ENCODE assay signal across 23 cellular contexts in genomic region chr4:140065393-140065792, GRCh38.
A peak's percentile ranks its signal among the peaks of the same experiment; 100 is the strongest.
DNase-seq lines count a peak whose midpoint lies in the region; ATAC-seq and TF ChIP-seq lines count a peak whose summit lies in the region.
"Had no signal": no experiment of that assay in that cellular context is flagged by ENCODE, and none has a peak within 500 bp of the region (broad histone marks: within the 10 kb centered on the region; RNA-seq: fewer than 3 reads in every experiment).

No MANE protein-coding gene starts in this region.

- in situ Hi-C loops in IMR-90 (cut with MboI; ENCODE audit: low sequenced_read_pairs): no loop called here

- peaks cover 83% of the 10 kb centered on the region for H3K4me1 Mint-ChIP-seq in nephron progenitor cell

- no peak overlapping the region for H2AK9ac ChIP-seq in IMR-90 (replicated peaks; ENCODE audit: low read depth, low read length, poor library complexity)

- no peak for TF ChIP-seq CTCF in IMR-90 (conservative IDR thresholded peaks at IDR 0.05; ENCODE audit: low read depth, low read length)
- TF ChIP-seq CTCF in fibroblast of mammary gland (conservative IDR thresholded peaks at IDR 0.05; ENCODE audit: control insufficient read depth, insufficient read depth, low read depth, low read length): no peak
- TF ChIP-seq CTCF in nephron progenitor cell (IDR thresholded peaks at IDR 0.05): no peak
- TF ChIP-seq CTCF in vagina (IDR thresholded peaks at IDR 0.05): no peak

- H3K9me1 ChIP-seq in IMR-90 (ENCODE audit: insufficient read depth, low read length): peaks cover 3% of the 10 kb centered on the region

- H3K36me3 ChIP-seq in IMR-90 (ENCODE audit: control insufficient read depth, insufficient read depth, low read length) (no peaks in the 10 kb centered on the region), subcutaneous abdominal adipose tissue (ENCODE audit: control insufficient read depth in 5 of 5, insufficient read depth in 5 of 5, low read length in 5 of 5) (no peaks in the 10 kb centered on the region), vagina (no peaks in the 10 kb centered on the region)
- H3K36me3 ChIP-seq: BLaER1, HAP-1 had no signal

- peaks cover 13% of the 10 kb centered on the region for H3K4me1 ChIP-seq in IMR-90 (ENCODE audit: control insufficient read depth, insufficient read depth, low read length)
- H3K4me1 ChIP-seq in subcutaneous abdominal adipose tissue (ENCODE audit: control insufficient read depth in 5 of 5, insufficient read depth in 5 of 5, low read length in 5 of 5): peaks cover 0 to 45% (median 25%) of the 10 kb centered on the region in 5 donors
- H3K4me1 ChIP-seq in vagina: no peaks in the 10 kb centered on the region
- H3K4me1 ChIP-seq: HAP-1 had no signal

- no peak overlapping the region for H3K4me3 ChIP-seq in IMR-90 (ENCODE audit: insufficient read depth, low read depth, low read length)
- H3K4me3 ChIP-seq in fibroblast of mammary gland (ENCODE audit: control insufficient read depth, low read depth, low read length): no peak overlapping the region
- H3K4me3 ChIP-seq in subcutaneous abdominal adipose tissue (ENCODE audit: low read depth in 1 of 5, low read length in 5 of 5): no peak overlapping the region
- no peak overlapping the region for H3K4me3 ChIP-seq in vagina
- H3K4me3 ChIP-seq: BLaER1, HAP-1 had no signal

- H3K4ac ChIP-seq in IMR-90 (ENCODE audit: low read depth, low read length): no peak overlapping the region; the same call in 1 of the 2 replicates

- H3K27ac ChIP-seq in IMR-90 (ENCODE audit: insufficient read depth, low read length) (no peak overlapping the region), subcutaneous abdominal adipose tissue (ENCODE audit: low read depth, low read length) (peak overlapping the region; percentile 45), vagina (no peak overlapping the region)
- H3K27ac ChIP-seq: BLaER1 had no signal

- H3K4me3 Mint-ChIP-seq in nephron progenitor cell: no peak overlapping the region
- H3K4me3 Mint-ChIP-seq: CD4-positive, CD25-positive, alpha-beta regulatory T cell; HFFc6 had no signal

- no peaks in the 10 kb centered on the region for H3K27me3 Mint-ChIP-seq in nephron progenitor cell (ENCODE audit: low read depth, poor library complexity)

- no peak for TF ChIP-seq RAD21 in IMR-90 (IDR thresholded peaks at IDR 0.05; ENCODE audit: low read length)

- POLR2A ChIA-PET in IMR-90 (lab: Charles Lee; ENCODE audit: unreplicated experiment): no interaction called here

- no peak overlapping the region; the same call in 1 of the 2 replicates for H4K91ac ChIP-seq in IMR-90 (ENCODE audit: insufficient read depth, low read depth, low read length)

- no CpG with 5 or more reads among the region's 2 CpGs for WGBS in IMR-90 (ENCODE audit: extremely low coverage in 2 of 2, insufficient read length in 1 of 2), 2 experiments

- no peak for TF ChIP-seq POLR2A in IMR-90 (IDR thresholded peaks at IDR 0.05; ENCODE audit: low read depth, low read length)
- TF ChIP-seq POLR2A in vagina (IDR thresholded peaks at IDR 0.05): no peak

- peaks cover 6 to 8% of the 10 kb centered on the region in 2 experiments; a peak in 2 of 4 replicates for H3K79me1 ChIP-seq in IMR-90 (ENCODE audit: low read depth in 1 of 2, low read length in 2 of 2)

- no peak overlapping the region for H2BK5ac ChIP-seq in IMR-90 (ENCODE audit: low read depth, low read length, poor library complexity, severe bottlenecking)

- BruUV-seq in IMR-90 (replicated peaks; lab: Mats Ljungman, UMichigan): no TSS peak

- H2BK20ac ChIP-seq in IMR-90 (ENCODE audit: low read depth, low read length): no peak overlapping the region; the same call in 1 of the 2 replicates

- H2BK15ac ChIP-seq in IMR-90 (ENCODE audit: low read depth, low read length): peak overlapping the region; percentile 50; the same call in 1 of the 3 replicates

- no peak overlapping the region; a peak in 1 of 4 replicates for H4K8ac ChIP-seq in IMR-90 (ENCODE audit: low read depth in 2 of 2, low read length in 2 of 2)

- H3K14ac ChIP-seq in IMR-90 (replicated peaks; ENCODE audit: low read depth, low read length): peak overlapping the region; percentile 46; the same call in 1 of the 2 replicates

- peak overlapping the region; percentile 49 for H3K27ac Mint-ChIP-seq in nephron progenitor cell
- H3K27ac Mint-ChIP-seq: HFFc6 had no signal

- H3K27me3 ChIP-seq in IMR-90 (ENCODE audit: control insufficient read depth, insufficient read depth, low read length) (no peaks in the 10 kb centered on the region), subcutaneous abdominal adipose tissue (ENCODE audit: control insufficient read depth in 5 of 5, insufficient read depth in 4 of 5, low read length in 5 of 5) (no peaks in the 10 kb centered on the region), vagina (no peaks in the 10 kb centered on the region)
- H3K27me3 ChIP-seq: BLaER1 had no signal

- H2AFZ ChIP-seq in IMR-90 (replicated peaks; ENCODE audit: low read length, poor library complexity): no peak overlapping the region

- intact Hi-C loops in IMR-90 (cut with micrococcal nuclease) (no loop called here), vagina (cut with DNase I) (no loop called here)

- H2BK120ac ChIP-seq in IMR-90 (ENCODE audit: low read depth, low read length): peak overlapping the region; percentile 68; the same call in 1 of the 2 replicates

- H3K9me3 ChIP-seq in IMR-90 (ENCODE audit: control insufficient read depth, insufficient read depth, low read length): no peaks in the 10 kb centered on the region
- H3K9me3 ChIP-seq in subcutaneous abdominal adipose tissue (ENCODE audit: control insufficient read depth in 5 of 5, low read length in 5 of 5): no peaks in the 10 kb centered on the region
- H3K9me3 ChIP-seq in vagina: no peaks in the 10 kb centered on the region
- H3K9me3 ChIP-seq: BLaER1, HAP-1 had no signal

- CTCF ChIA-PET in IMR-90 (lab: Yijun Ruan, JAX): no interaction called here

- no peak for DNase-seq in IMR-90
- DNase-seq in fibroblast of mammary gland (ENCODE audit: low read depth): peak; percentile 50
- no peak for DNase-seq in nephron progenitor cell
- DNase-seq in stimulated activated naive CD4-positive, alpha-beta T cell treated with Interleukin-2 at 50 U/mL for 16 hours (lab: John Stamatoyannopoulos, UW): no peak
- DNase-seq in HuH-7.5 (ENCODE audit: low spot score): no peak
- DNase-seq in vagina (ENCODE audit: extremely low spot score in 2 of 2): no peak
- DNase-seq: CD4-positive, CD25-positive, alpha-beta regulatory T cell; DMS53; GOT3; HFFc6; KBM-7; MV-4-11; NCI-H1105; NCI-H1436 treated with DMSO at 0.1 percent for 48 hours; NCI-H187 treated with DMSO at 0.1 percent for 48 hours; NCI-H2171 treated with DMSO at 0.1 percent for 48 hours; NCI-H345; NCI-H510A treated with DMSO at 0.1 percent for 48 hours; NCI-H748 treated with DMSO at 0.1 percent for 48 hours had no signal

- H3K4me2 ChIP-seq in IMR-90 (ENCODE audit: low read depth, low read length): 0 out of 2 replicates have a peak overlapping the region, but pooled peaks have one; percentile 26
- H3K4me2 ChIP-seq: BLaER1 had no signal

- H3K23ac ChIP-seq in IMR-90 (ENCODE audit: low read depth, low read length): peak overlapping the region; percentile 32; the same call in 1 of the 2 replicates

- no peak overlapping the region for H3K9ac ChIP-seq in IMR-90 (ENCODE audit: low read depth, low read length)
- peak overlapping the region in 2 of 5 donors; percentile 28 to 38 for H3K9ac ChIP-seq in subcutaneous abdominal adipose tissue (ENCODE audit: low read length in 5 of 5)
- H3K9ac ChIP-seq: BLaER1 had no signal

- H4K20me1 ChIP-seq in IMR-90 (ENCODE audit: insufficient read depth, low read length): no peaks in the 10 kb centered on the region

- H3K56ac ChIP-seq in IMR-90 (ENCODE audit: extremely low read depth, insufficient read depth, low read length): no peak overlapping the region

- dilution Hi-C loops in IMR-90 (cut with HindIII; ENCODE audit: low sequenced_read_pairs, unreplicated experiment): no loop called here

- ATAC-seq in IMR-90 (ENCODE audit: low read depth): no peak
- ATAC-seq: HepG2 had no signal

- no peak overlapping the region; the same call in 1 of the 2 replicates for H2AK5ac ChIP-seq in IMR-90 (ENCODE audit: low read depth, low read length)

- H3K18ac ChIP-seq in IMR-90 (ENCODE audit: low read depth, low read length): no peak overlapping the region; the same call in 1 of the 2 replicates

- peaks cover 3% of the 10 kb centered on the region for H3K36me3 Mint-ChIP-seq in nephron progenitor cell (ENCODE audit: low read depth)
- H3K36me3 Mint-ChIP-seq: CD4-positive, CD25-positive, alpha-beta regulatory T cell had no signal

- H4K5ac ChIP-seq in IMR-90 (ENCODE audit: low read depth, low read length): no peak overlapping the region

- no peaks in the 10 kb centered on the region for H3K9me3 Mint-ChIP-seq in nephron progenitor cell
- H3K9me3 Mint-ChIP-seq: HFFc6 had no signal

TF ChIP-seq in IMR-90, 13 proteins besides CTCF, POLR2A, EP300 and RAD21 (continues in another document):
- TF ChIP-seq SMC3 (IDR thresholded peaks at IDR 0.05; ENCODE audit: low read depth, low read length): no peak
- no peak for TF ChIP-seq BHLHE40 (IDR thresholded peaks at IDR 0.05; ENCODE audit: low read depth, low read length)
- TF ChIP-seq MXI1 (IDR thresholded peaks at IDR 0.05; ENCODE audit: borderline replicate concordance, low read depth, low read length): no peak
- TF ChIP-seq CHD1 (IDR thresholded peaks at IDR 0.05; ENCODE audit: low read depth, low read length): no peak
- no peak for TF ChIP-seq MAFK (IDR thresholded peaks at IDR 0.05; ENCODE audit: low read depth, low read length)
- no peak for TF ChIP-seq RFX5 (IDR thresholded peaks at IDR 0.05; ENCODE audit: low read depth, low read length)
- no peak for TF ChIP-seq CEBPB (IDR thresholded peaks at IDR 0.05; ENCODE audit: low read depth, low read length)
- TF ChIP-seq ELK1 (IDR thresholded peaks at IDR 0.05; ENCODE audit: borderline replicate concordance, low read depth, low read length): no peak
- TF ChIP-seq NFE2L2 (IDR thresholded peaks at IDR 0.05; ENCODE audit: low read depth, low read length): no peak
- no peak for TF ChIP-seq MAZ (IDR thresholded peaks at IDR 0.05; ENCODE audit: borderline replicate concordance, low read depth, low read length)
- no peak for TF ChIP-seq FOS (IDR thresholded peaks at IDR 0.05; ENCODE audit: low read depth, low read length)
